ENCODE assay signal across 8 cellular contexts in genomic region chrX:120468071-120468470, GRCh38. TPM values are rescaled to one million over a fixed set of nuclear protein-coding genes. Genes with fewer than 3 reads are reported as not detected.
A peak's percentile ranks its signal among the peaks of the same experiment; 100 is the strongest.
DNase-seq lines count a peak whose midpoint lies in the region; ATAC-seq and TF ChIP-seq lines count a peak whose summit lies in the region.

No MANE protein-coding gene starts in this region.

- ATAC-seq in central memory CD8-positive, alpha-beta T cell (replicated peaks; ENCODE audit: extremely low read depth, poor library complexity, severe bottlenecking): no peak
- no peak for ATAC-seq in natural killer cell treated with Interleukin-12 subunit alpha and Interleukin-12 subunit beta and Interleukin-15 and Interleukin-18, amount 100 ng/mL, for 72 hours
- no peak for ATAC-seq in HG03175 (IDR thresholded peaks at IDR 0.05; ENCODE audit: unreplicated experiment)
- no peak for ATAC-seq in GM18909 (IDR thresholded peaks at IDR 0.05; ENCODE audit: poor library complexity, unreplicated experiment)

- TF ChIP-seq CTCF in LNCaP clone FGC (IDR thresholded peaks at IDR 0.05; ENCODE audit: control insufficient read depth, extremely low read depth, insufficient read depth): no peak

- no peaks in the 10 kb centered on the region for H3K9me3 Mint-ChIP-seq in central memory CD8-positive, alpha-beta T cell
- no peaks in the 10 kb centered on the region for H3K9me3 Mint-ChIP-seq in natural killer cell treated with Interleukin-12 subunit alpha and Interleukin-12 subunit beta and Interleukin-15 and Interleukin-18, amount 100 ng/mL, for 72 hours

- H3K4me3 ChIP-seq in BLaER1 treated with 17β-estradiol and CSF1 and Interleukin-3, amounts not matched to agents 10 nM and 100 nM: peak overlapping the region; percentile 63 to 81 (median 72)
- H3K4me3 ChIP-seq in LNCaP clone FGC (ENCODE audit: low read depth, low read length): peak overlapping the region; percentile 66

- H3K27me3 Mint-ChIP-seq in central memory CD8-positive, alpha-beta T cell: no peaks in the 10 kb centered on the region
- peaks cover 0 to 7% of the 10 kb centered on the region in 2 donors for H3K27me3 Mint-ChIP-seq in natural killer cell treated with Interleukin-12 subunit alpha and Interleukin-12 subunit beta and Interleukin-15 and Interleukin-18, amount 100 ng/mL, for 72 hours

- H3K36me3 Mint-ChIP-seq in central memory CD8-positive, alpha-beta T cell (ENCODE audit: insufficient read depth): peaks cover 5% of the 10 kb centered on the region
- peaks cover 7% of the 10 kb centered on the region for H3K36me3 Mint-ChIP-seq in natural killer cell treated with Interleukin-12 subunit alpha and Interleukin-12 subunit beta and Interleukin-15 and Interleukin-18, amount 100 ng/mL, for 72 hours

- H3K4me1 ChIP-seq in BLaER1 treated with 17β-estradiol and CSF1 and Interleukin-3, amounts not matched to agents 10 nM and 100 nM: peaks cover 0 to 39% (median 10%) of the 10 kb centered on the region in 10 experiments; a peak in 14 of 20 replicates

- DNase-seq in LNCaP clone FGC (ENCODE audit: low read depth) (no peak), HT-29 (ENCODE audit: low spot score) (no peak)
- no peak for DNase-seq in central memory CD8-positive, alpha-beta T cell (ENCODE audit: low spot score in 2 of 2)
- no peak for DNase-seq in natural killer cell treated with Interleukin-12 subunit alpha and Interleukin-12 subunit beta and Interleukin-15 and Interleukin-18, amount 100 ng/mL, for 72 hours (ENCODE audit: low spot score)
- DNase-seq in central memory CD4-positive, alpha-beta T cell: no peak

- H3K9me3 ChIP-seq in BLaER1 treated with 17β-estradiol and CSF1 and Interleukin-3, amounts not matched to agents 10 nM and 100 nM (replicated peaks in 1 of 11): peaks cover 0 to 6% (median 0%) of the 10 kb centered on the region in 11 experiments; a peak in 2 of 22 replicates

- peak overlapping the region; percentile 86 for H3K4me3 Mint-ChIP-seq in central memory CD8-positive, alpha-beta T cell
- H3K4me3 Mint-ChIP-seq in natural killer cell treated with Interleukin-12 subunit alpha and Interleukin-12 subunit beta and Interleukin-15 and Interleukin-18, amount 100 ng/mL, for 72 hours: peak overlapping the region; percentile 100

- H3K36me3 ChIP-seq in BLaER1 treated with 17β-estradiol and CSF1 and Interleukin-3, amounts not matched to agents 10 nM and 100 nM: no peaks in the 10 kb centered on the region

- peak overlapping the region; percentile 86 to 95 (median 90); a peak in 21 of 22 replicates for H3K9ac ChIP-seq in BLaER1 treated with 17β-estradiol and CSF1 and Interleukin-3, amounts not matched to agents 10 nM and 100 nM

- H4K20me1 ChIP-seq in BLaER1 treated with 17β-estradiol and CSF1 and Interleukin-3, amounts not matched to agents 10 nM and 100 nM: peaks cover 0 to 51% (median 14%) of the 10 kb centered on the region in 11 experiments; a peak in 14 of 22 replicates

- H3K27ac Mint-ChIP-seq in central memory CD8-positive, alpha-beta T cell (ENCODE audit: low read depth): peak overlapping the region; percentile 93
- H3K27ac Mint-ChIP-seq in natural killer cell treated with Interleukin-12 subunit alpha and Interleukin-12 subunit beta and Interleukin-15 and Interleukin-18, amount 100 ng/mL, for 72 hours: peak overlapping the region; percentile 77 to 85

- H3K27me3 ChIP-seq in BLaER1 treated with 17β-estradiol and CSF1 and Interleukin-3, amounts not matched to agents 10 nM and 100 nM: no peaks in the 10 kb centered on the region

- peaks cover 32% of the 10 kb centered on the region for H3K4me1 Mint-ChIP-seq in central memory CD8-positive, alpha-beta T cell
- H3K4me1 Mint-ChIP-seq in natural killer cell treated with Interleukin-12 subunit alpha and Interleukin-12 subunit beta and Interleukin-15 and Interleukin-18, amount 100 ng/mL, for 72 hours (ENCODE audit: low read depth in 2 of 2): peaks cover 17 to 21% of the 10 kb centered on the region in 2 donors

- peak overlapping the region; percentile 53 to 84 (median 74) for H3K4me2 ChIP-seq in BLaER1 treated with 17β-estradiol and CSF1 and Interleukin-3, amounts not matched to agents 10 nM and 100 nM

- peak overlapping the region; percentile 81 to 95 (median 90); a peak in 21 of 22 replicates for H3K27ac ChIP-seq in BLaER1 treated with 17β-estradiol and CSF1 and Interleukin-3, amounts not matched to agents 10 nM and 100 nM

RNA-seq across cellular contexts. Expression of gene LAMP2, which starts 1.0 kb away (rescaled TPM):
- 10 to 100 TPM; 25.6 to 58.6 TPM for total RNA-seq in natural killer cell treated with Interleukin-12 subunit alpha and Interleukin-12 subunit beta and Interleukin-15 and Interleukin-18, amount 100 ng/mL, for 72 hours
- 16.1 and 21.8 TPM in 2 replicates for total RNA-seq in HT-29 (2014; rRNA removed; shearing (Covaris generic))
